Comparison of ENCODE assay signal across 15 cellular contexts in genomic region chr2:201847483-201847882, GRCh38. TPM values are rescaled to one million over a fixed set of nuclear protein-coding genes. Genes with fewer than 3 reads are reported as not detected.
"Had no signal": no experiment of that assay in that cellular context is flagged by ENCODE, and none has a peak within 500 bp of the region (broad histone marks: within the 10 kb centered on the region; RNA-seq: fewer than 3 reads in every experiment).

No MANE protein-coding gene starts in this region.

- FAIRE-seq: colon had no signal

- H3K4me1 ChIP-seq: prostate gland, testis had no signal

- DNase-seq: activated CD4-positive, alpha-beta T cell treated with anti-CD3 and anti-CD28 coated beads for 1 hour; activated CD4-positive, alpha-beta T cell treated with anti-CD3 and anti-CD28 coated beads, Interleukin-2, amount 50 U/mL, for 48 hours; activated effector memory CD4-positive, alpha-beta T cell treated with anti-CD3 and anti-CD28 coated beads, Interleukin-2, amount 50 U/mL, for 16 hours; activated T-cell treated with anti-CD3 and anti-CD28 coated beads, Interleukin-2, amount 50 U/mL, for 4 hours; hypothalamus; mucosa of descending colon; occipital lobe; stimulated activated CD4-positive, alpha-beta T cell treated with anti-CD3 and anti-CD28 coated beads, Interleukin-4, amount 100 ng/mL, for 4 hours; stimulated activated naive CD8-positive, alpha-beta T cell treated with anti-CD3 and anti-CD28 coated beads, Interleukin-15, amount 100 ng/mL, for 72 hours; testis had no signal

- H3K36me3 ChIP-seq: prostate gland had no signal

- H3K27me3 ChIP-seq: testis had no signal

- H3K9me3 ChIP-seq: mucosa of descending colon, prostate gland, testis had no signal

- H3K4me3 ChIP-seq: mucosa of descending colon, prostate gland, testis had no signal

- H3K27ac ChIP-seq: prostate gland, testis had no signal

RNA-seq across cellular contexts. Expression of gene CDK15, which starts 41.1 kb away (rescaled TPM):
- total RNA-seq: activated naive CD4-positive, alpha-beta T cell treated with anti-CD3 and anti-CD28 coated beads, Interleukin-2, amount 50 U/mL, for 72 hours; activated T-cell treated with anti-CD3 and anti-CD28 coated beads, Interleukin-2, amount 50 U/mL, for 4 hours; lung microvascular endothelial cell; natural killer cell treated with Interleukin-12 subunit alpha and Interleukin-12 subunit beta and Interleukin-15 and Interleukin-18, amount 100 ng/mL, for 72 hours; occipital lobe had no signal
